ENCODE assay signal across 8 cellular contexts in genomic region chr10:23344251-23344841, GRCh38. TPM values are rescaled to one million over a fixed set of nuclear protein-coding genes. Genes with fewer than 3 reads are reported as not detected.
A peak's percentile ranks its signal among the peaks of the same experiment; 100 is the strongest.
DNase-seq lines count a peak whose midpoint lies in the region; ATAC-seq and TF ChIP-seq lines count a peak whose summit lies in the region.

Gene C10orf67, minus strand, starts transcription at chr10:23344797. Its CDS starts 23 bp downstream, at chr10:23344774.

- H3K4me1 Mint-ChIP-seq in activated CD8-positive, alpha-beta T cell treated with anti-CD3 and anti-CD28 coated beads for 36 hours (ENCODE audit: low read depth), result peaks cover 31% of the 10 kb centered on the region

- H3K9ac ChIP-seq in fibroblast of lung (ENCODE audit: insufficient read depth, low read length), result peak within 1 kb of the TSS; percentile 51

- H3K27ac ChIP-seq in fibroblast of lung (ENCODE audit: insufficient read depth, low read length) (peak within 1 kb of the TSS; percentile 47), muscle layer of duodenum (ENCODE audit: low read length) (no peak within 1 kb of the TSS), upper lobe of right lung (peak within 1 kb of the TSS; percentile 31)

- H3K4me3 ChIP-seq in fibroblast of lung (replicated peaks in 1 of 4; ENCODE audit: control extremely low read depth in 1 of 4, insufficient read depth in 1 of 4, low read depth in 3 of 4, low read length in 4 of 4) (peak within 1 kb of the TSS; percentile 57 to 63 (median 60)), muscle layer of duodenum (ENCODE audit: low read depth in 1 of 2, low read length in 2 of 2) (peak within 1 kb of the TSS; percentile 60 to 61), upper lobe of right lung (peak within 1 kb of the TSS; percentile 44)

- H3K79me2 ChIP-seq in fibroblast of lung (ENCODE audit: control insufficient read depth, insufficient read depth, low read length), result no peaks in the 10 kb centered on the region

- H3K36me3 ChIP-seq in fibroblast of lung (ENCODE audit: control insufficient read depth, insufficient read depth, low read length) (no peaks in the 10 kb centered on the region), muscle layer of duodenum (ENCODE audit: control insufficient read depth in 1 of 2, insufficient read depth in 2 of 2, low read length in 2 of 2) (no peaks in the 10 kb centered on the region), upper lobe of right lung (no peaks in the 10 kb centered on the region)

- peak within 1 kb of the TSS; percentile 74 for H3K4me3 Mint-ChIP-seq in activated CD8-positive, alpha-beta T cell treated with anti-CD3 and anti-CD28 coated beads for 36 hours

- peak within 1 kb of the TSS; percentile 67 for H3K27ac Mint-ChIP-seq in activated CD8-positive, alpha-beta T cell treated with anti-CD3 and anti-CD28 coated beads for 36 hours

- H4K20me1 ChIP-seq in fibroblast of lung (ENCODE audit: control insufficient read depth, extremely low read depth, insufficient read depth, low read length), result no peaks in the 10 kb centered on the region

- DNase-seq in COLO668 (lab: John Stamatoyannopoulos, UW; ENCODE audit: unreplicated experiment), result peak; percentile 28
- DNase-seq in activated CD8-positive, alpha-beta T cell treated with anti-CD3 and anti-CD28 coated beads for 36 hours, result no peak
- DNase-seq in fibroblast of lung (ENCODE audit: low read depth in 2 of 2), result peak; percentile 63 to 76
- peak; percentile 74 for DNase-seq in upper lobe of right lung
- DNase-seq in 8988T, result no peak

- H3K27me3 ChIP-seq in fibroblast of lung (ENCODE audit: control insufficient read depth, insufficient read depth, low read length) (no peaks in the 10 kb centered on the region), muscle layer of duodenum (ENCODE audit: low read depth, low read length) (peaks cover 5% of the 10 kb centered on the region), upper lobe of right lung (peaks cover 9% of the 10 kb centered on the region)

- H3K4me1 ChIP-seq in fibroblast of lung (ENCODE audit: control insufficient read depth, extremely low read depth, insufficient read depth, low read length), result peaks cover 3% of the 10 kb centered on the region
- H3K4me1 ChIP-seq in muscle layer of duodenum (ENCODE audit: control insufficient read depth in 1 of 2, insufficient read depth in 2 of 2, low read length in 2 of 2), result peaks cover 0 to 3% of the 10 kb centered on the region in 2 donors
- peaks cover 10% of the 10 kb centered on the region for H3K4me1 ChIP-seq in upper lobe of right lung

- peaks cover 8% of the 10 kb centered on the region for H3K27me3 Mint-ChIP-seq in activated CD8-positive, alpha-beta T cell treated with anti-CD3 and anti-CD28 coated beads for 36 hours

- H3K9me3 Mint-ChIP-seq in activated CD8-positive, alpha-beta T cell treated with anti-CD3 and anti-CD28 coated beads for 36 hours, result no peaks in the 10 kb centered on the region

- H3K9me3 ChIP-seq in fibroblast of lung (ENCODE audit: control insufficient read depth, insufficient read depth, low read depth, low read length), result no peaks in the 10 kb centered on the region
- H3K9me3 ChIP-seq in muscle layer of duodenum (ENCODE audit: control insufficient read depth in 1 of 2, low read length in 2 of 2), result no peaks in the 10 kb centered on the region
- H3K9me3 ChIP-seq in upper lobe of right lung, result no peaks in the 10 kb centered on the region

- H2AFZ ChIP-seq in fibroblast of lung (ENCODE audit: low read length), result peak within 1 kb of the TSS; percentile 73

- POLR2A ChIA-PET in activated CD8-positive, alpha-beta T cell treated with anti-CD3 and anti-CD28 coated beads for 36 hours (lab: Charles Lee), result no interaction called here

- intact Hi-C loops in activated CD8-positive, alpha-beta T cell treated with anti-CD3 and anti-CD28 coated beads for 36 hours (cut with micrococcal nuclease), result no loop called here
- intact Hi-C loops in upper lobe of right lung (cut with DNase I), result no loop called here

- peak; percentile 41 for ATAC-seq in HG02623 (IDR thresholded peaks at IDR 0.05; ENCODE audit: unreplicated experiment)
- peak; percentile 49 for ATAC-seq in activated CD8-positive, alpha-beta T cell treated with anti-CD3 and anti-CD28 coated beads for 36 hours
- peak; percentile 79 for ATAC-seq in upper lobe of right lung
- no peak for ATAC-seq in GM18861 (IDR thresholded peaks at IDR 0.05; ENCODE audit: unreplicated experiment)

- H3K36me3 Mint-ChIP-seq in activated CD8-positive, alpha-beta T cell treated with anti-CD3 and anti-CD28 coated beads for 36 hours (ENCODE audit: low read depth), result no peaks in the 10 kb centered on the region

- H3K4me2 ChIP-seq in fibroblast of lung (ENCODE audit: extremely low read depth, insufficient read depth, low read length), result peak within 1 kb of the TSS; percentile 93

- TF ChIP-seq CTCF in activated CD8-positive, alpha-beta T cell treated with anti-CD3 and anti-CD28 coated beads for 36 hours (IDR thresholded peaks at IDR 0.05), result no peak
- TF ChIP-seq CTCF in fibroblast of lung (conservative IDR thresholded peaks at IDR 0.05 in 1 of 2, IDR thresholded peaks at IDR 0.05 in 1 of 2; ENCODE audit: low read depth in 1 of 2, low read length in 2 of 2), result no peak
- no peak for TF ChIP-seq CTCF in upper lobe of right lung (IDR thresholded peaks at IDR 0.05)

- CTCF ChIA-PET in activated CD8-positive, alpha-beta T cell treated with anti-CD3 and anti-CD28 coated beads for 36 hours (lab: Charles Lee), result no interaction called here

RNA-seq across cellular contexts. Expression of gene C10orf67, which starts in this region (rescaled TPM):
- total RNA-seq in activated CD8-positive, alpha-beta T cell treated with anti-CD3 and anti-CD28 coated beads for 36 hours, result under 1 TPM; 0.25 to 0.32 TPM
- total RNA-seq in fibroblast of lung (under 0.01 TPM in 2 replicates), upper lobe of right lung (1.6 TPM)
- 0.09 and 0.16 TPM in 2 replicates for polyA plus RNA-seq in fibroblast of lung
- polyA plus RNA-seq in fibroblast of lung (2012), result not detected in 2 replicates
- not detected in 2 replicates for polyA minus RNA-seq in fibroblast of lung (ENCODE audit: low replicate concordance)

Comparison
In these comparisons a context has a peak if more than half of its experiments do, and no peak if none do; other contexts are left out.
1. Peak in ATAC-seq in activated CD8-positive, alpha-beta T cell treated with anti-CD3 and anti-CD28 coated beads for 36 hours; RNA of the gene not detected or under 1 TPM.
2. Peak in DNase-seq, H3K4me3 ChIP-seq, H3K27ac ChIP-seq, H3K9ac ChIP-seq and H3K4me2 ChIP-seq in fibroblast of lung; RNA of the gene not detected or under 1 TPM.
3. DNase-seq: peak in COLO668 (single experiment) and upper lobe of right lung (single experiment); none in activated CD8-positive, alpha-beta T cell treated with anti-CD3 and anti-CD28 coated beads for 36 hours (single experiment) and 8988T (single experiment).
4. Peak in every context shown above with its lines, with median percentiles within 50 percentile points of each other: H3K4me3 ChIP-seq.